Comparison of ENCODE assay signal across 31 cellular contexts in the genomic region with DNA sequence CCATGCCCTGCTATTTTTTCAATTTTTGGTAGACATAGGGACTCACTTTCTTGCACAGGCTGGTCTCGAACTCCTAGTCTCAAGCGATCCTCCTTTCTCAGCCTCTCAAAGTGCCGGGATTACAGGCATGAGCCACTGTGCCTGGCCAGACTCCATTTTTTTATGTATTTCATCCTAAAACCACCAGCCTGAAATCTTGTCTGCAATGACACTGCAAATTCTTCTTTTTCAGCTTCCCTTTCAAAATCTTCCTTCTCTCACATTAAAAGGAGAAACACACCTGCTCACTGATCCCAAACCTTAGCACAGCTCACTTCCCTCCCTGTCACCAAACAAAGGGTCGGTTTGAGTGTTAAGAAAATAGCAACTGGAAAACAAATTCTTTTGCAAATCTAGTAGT.
DNase-seq lines count a peak whose midpoint lies in the region; ATAC-seq, FAIRE-seq and TF ChIP-seq lines count a peak whose summit lies in the region.
"Had no signal": no experiment of that assay in that cellular context is flagged by ENCODE, and none has a peak within 500 bp of the region (broad histone marks: within the 10 kb centered on the region; RNA-seq: fewer than 3 reads in every experiment).

No MANE protein-coding gene starts in this region.

- H3K36me3 ChIP-seq in GM12878 (ENCODE audit: control insufficient read depth in 2 of 2, insufficient read depth in 2 of 2, low read length in 1 of 2) (peaks cover 0 to 2% of the 10 kb centered on the region in 2 experiments; a peak in 1 of 4 replicates), GM23248 (ENCODE audit: low read depth) (no peaks in the 10 kb centered on the region)
- H3K36me3 ChIP-seq: cardiac muscle cell, pancreas, SJCRH30, thyroid gland had no signal

- no peak for ATAC-seq in GM12878
- ATAC-seq in stimulated activated naive B cell treated with anti-CD40 and anti-IgM and Interleukin-4, amounts not matched to agents 10 μg/mL and 1 μg/mL and 100 μg/mL, for 72 hours (replicated peaks), result no peak
- ATAC-seq: activated CD4-positive, alpha-beta T cell treated with anti-CD3 and anti-CD28 coated beads for 36 hours; activated T-cell treated with anti-CD3 and anti-CD28 coated beads, Interleukin-2, amount 50 U/mL, for 4 hours; HCT116; left ventricle myocardium superior; pancreas; right cardiac atrium had no signal

- CTCF ChIA-PET in GM12878 (lab: Yijun Ruan, JAX), result interaction anchor here (0.7 to 1.7 kb wide), 3 partner anchors 9 to 66 kb away, joined by 3 read pairs; no protein-coding TSS in a partner anchor

- TF ChIP-seq CTCF in HL-60 (IDR thresholded peaks at IDR 0.05; ENCODE audit: insufficient read depth, low read length) (no peak), GM12878 (IDR thresholded peaks at IDR 0.05 in 2 of 3, conservative IDR thresholded peaks at IDR 0.05 in 1 of 3; ENCODE audit: control insufficient read depth in 2 of 3, extremely low read depth in 1 of 3, insufficient read depth in 1 of 3, low read depth in 3 of 3, low read length in 3 of 3) (no peak), nephron progenitor cell (IDR thresholded peaks at IDR 0.05) (no peak)

- peaks cover 36% of the 10 kb centered on the region for H3K4me1 ChIP-seq in GM12878 (ENCODE audit: control insufficient read depth, insufficient read depth, low read length)
- H3K4me1 ChIP-seq in GM23248 (ENCODE audit: insufficient read depth), result peaks cover 15% of the 10 kb centered on the region
- H3K4me1 ChIP-seq: SJCRH30 had no signal

- no peak overlapping the region; the same call in 1 of the 2 replicates for H3K9ac ChIP-seq in GM12878 (ENCODE audit: control insufficient read depth, insufficient read depth, low read length)
- no peak overlapping the region for H3K9ac ChIP-seq in GM23248

- 73% methylated on average over 4 of the region's 4 CpGs for WGBS in GM12878 (ENCODE audit: insufficient coverage, insufficient replicate concordance, low lambda C conversion rate, missing lambda C conversion rate)
- WGBS in GM23248 (ENCODE audit: low coverage in 1 of 2, low lambda C conversion rate in 2 of 2, missing lambda C conversion rate in 2 of 2), 2 experiments, result 93 to 98% methylated on average over 4 of the region's 4 CpGs

- H3K27me3 ChIP-seq in HL-60 (ENCODE audit: insufficient read depth, poor library complexity, severe bottlenecking) (no peaks in the 10 kb centered on the region), GM12878 (replicated peaks in 1 of 2; ENCODE audit: control insufficient read depth in 2 of 2, insufficient read depth in 2 of 2, low read length in 1 of 2) (no peaks in the 10 kb centered on the region), GM23248 (replicated peaks; ENCODE audit: insufficient read depth) (no peaks in the 10 kb centered on the region)
- H3K27me3 ChIP-seq: cardiac muscle cell, pancreas, SJCRH30, thyroid gland had no signal

- no peaks in the 10 kb centered on the region for H3K9me3 Mint-ChIP-seq in T-helper 1 cell treated with Interleukin-12 subunit alpha and Interleukin-12 subunit beta and Interleukin-4 antibody, amounts not matched to agents 30 μg/mL and 1 μg/mL, for 36 hours
- H3K9me3 Mint-ChIP-seq in stimulated activated naive B cell treated with anti-CD40 and anti-IgM and Interleukin-4, amounts not matched to agents 10 μg/mL and 1 μg/mL and 100 μg/mL, for 72 hours, result no peaks in the 10 kb centered on the region
- no peaks in the 10 kb centered on the region for H3K9me3 Mint-ChIP-seq in nephron progenitor cell
- H3K9me3 Mint-ChIP-seq: activated naive CD4-positive, alpha-beta T cell treated with anti-CD3 and anti-CD28 coated beads, Interleukin-2, amount 10 ng/mL, durations not matched to agents 7 days and 5 days; activated T-cell treated with anti-CD3 and anti-CD28 coated beads, Interleukin-2, amount 50 U/mL, for 4 hours; nephron had no signal

- TF ChIP-seq RAD21 in GM12878 (IDR thresholded peaks at IDR 0.05; ENCODE audit: insufficient read depth, low read depth, low read length), result no peak

- no peaks in the 10 kb centered on the region for H3K27me3 Mint-ChIP-seq in T-helper 1 cell treated with Interleukin-12 subunit alpha and Interleukin-12 subunit beta and Interleukin-4 antibody, amounts not matched to agents 30 μg/mL and 1 μg/mL, for 36 hours (ENCODE audit: low read depth)
- H3K27me3 Mint-ChIP-seq in stimulated activated naive B cell treated with anti-CD40 and anti-IgM and Interleukin-4, amounts not matched to agents 10 μg/mL and 1 μg/mL and 100 μg/mL, for 72 hours, result no peaks in the 10 kb centered on the region
- H3K27me3 Mint-ChIP-seq in nephron progenitor cell (ENCODE audit: low read depth, poor library complexity), result no peaks in the 10 kb centered on the region
- H3K27me3 Mint-ChIP-seq: activated CD4-positive, alpha-beta T cell treated with anti-CD3 and anti-CD28 coated beads for 36 hours; activated naive CD4-positive, alpha-beta T cell treated with anti-CD3 and anti-CD28 coated beads, Interleukin-2, amount 10 ng/mL, durations not matched to agents 7 days and 5 days had no signal

- RAD21 ChIA-PET in GM12878 (lab: Charles Lee; ENCODE audit: unreplicated experiment), result interaction anchor here (1.0 kb wide), 1 partner anchor 10 kb away, joined by 3 read pairs; no protein-coding TSS in a partner anchor

- H3K4me2 ChIP-seq in GM12878 (ENCODE audit: control insufficient read depth, insufficient read depth) (peak overlapping the region; percentile 23; the same call in 1 of the 2 replicates), GM23248 (ENCODE audit: unreplicated experiment) (no peak overlapping the region)

- H3F3A ChIP-seq in GM23248 (ENCODE audit: insufficient read depth), result 0 out of 2 replicates have a peak, but pooled peaks cover 12% of the 10 kb centered on the region

- no peak for DNase-seq in T-helper 1 cell
- DNase-seq in HL-60 (ENCODE audit: low read depth in 1 of 2, low spot score in 1 of 2), result peak in 1 of 2 experiments; percentile 5
- DNase-seq in GM12878 (ENCODE audit: low read depth, low spot score), result no peak
- DNase-seq in stimulated activated naive B cell treated with anti-CD40 and anti-IgM and Interleukin-4, amounts not matched to agents 10 μg/mL and 1 μg/mL and 100 μg/mL, for 72 hours, result no peak
- DNase-seq in nephron progenitor cell, result no peak
- DNase-seq in GM23248, result no peak
- no peak for DNase-seq in NOMO-1 (lab: John Stamatoyannopoulos, UW; ENCODE audit: unreplicated experiment in 2 of 2)
- DNase-seq: 8988T; activated CD4-positive, alpha-beta T cell treated with anti-CD3 and anti-CD28 coated beads for 36 hours; activated CD8-positive, alpha-beta memory T cell treated with anti-CD3 and anti-CD28 coated beads for 24 hours; activated naive CD4-positive, alpha-beta T cell treated with anti-CD3 and anti-CD28 coated beads, Interleukin-2, amount 10 ng/mL, durations not matched to agents 7 days and 5 days; activated T-cell treated with anti-CD3 and anti-CD28 coated beads, Interleukin-2, amount 50 U/mL, for 4 hours; dermis blood vessel endothelial cell; hypothalamus; left ventricle myocardium superior; midbrain; NCI-H146; NCI-H2171; NCI-H524; pancreas; right cardiac atrium; SJCRH30; stimulated activated CD4-positive, alpha-beta T cell treated with anti-CD3 and anti-CD28 coated beads, Interleukin-4, amount 100 ng/mL, for 24 hours; stimulated activated naive CD4-positive, alpha-beta T cell treated with Interleukin-2 at 50 U/mL for 16 hours; thyroid gland had no signal

- H3K79me2 ChIP-seq in GM12878 (ENCODE audit: control insufficient read depth, insufficient read depth, low read length), result peaks cover 80% of the 10 kb centered on the region
- peaks cover 99% of the 10 kb centered on the region for H3K79me2 ChIP-seq in GM23248 (ENCODE audit: insufficient read depth)

- in situ Hi-C loops in GM12878 (cut with MboI), result no loop called here
- in situ Hi-C loops in GM23248 (cut with MboI), result no loop called here

- peaks cover 48% of the 10 kb centered on the region for H3K4me1 Mint-ChIP-seq in T-helper 1 cell treated with Interleukin-12 subunit alpha and Interleukin-12 subunit beta and Interleukin-4 antibody, amounts not matched to agents 30 μg/mL and 1 μg/mL, for 36 hours (ENCODE audit: low read depth)
- peaks cover 29 to 52% of the 10 kb centered on the region in 2 donors for H3K4me1 Mint-ChIP-seq in stimulated activated naive B cell treated with anti-CD40 and anti-IgM and Interleukin-4, amounts not matched to agents 10 μg/mL and 1 μg/mL and 100 μg/mL, for 72 hours
- H3K4me1 Mint-ChIP-seq in nephron progenitor cell, result peaks cover 18% of the 10 kb centered on the region

- BruUV-seq in GM12878 (replicated peaks; lab: Mats Ljungman, UMichigan), result no TSS peak

- intact Hi-C loops in GM12878 (cut with micrococcal nuclease; ENCODE audit: unreplicated experiment), result no loop called here

- no peaks in the 10 kb centered on the region for H3K9me2 ChIP-seq in GM23248 (ENCODE audit: insufficient read depth)

- no peaks in the 10 kb centered on the region for H3K9me3 ChIP-seq in GM12878 (replicated peaks; ENCODE audit: control insufficient read depth, insufficient read depth, low read length)
- no peaks in the 10 kb centered on the region for H3K9me3 ChIP-seq in GM23248 (ENCODE audit: low read depth)
- H3K9me3 ChIP-seq: pancreas, SJCRH30, thyroid gland had no signal

- no peak overlapping the region for H3K4me3 ChIP-seq in HL-60 (replicated peaks; ENCODE audit: insufficient read depth, low read length)
- H3K4me3 ChIP-seq in GM12878, result no peak overlapping the region
- no peak overlapping the region for H3K4me3 ChIP-seq in GM23248
- H3K4me3 ChIP-seq: cardiac muscle cell, pancreas, SJCRH30, thyroid gland had no signal

- H2AFZ ChIP-seq in GM12878 (ENCODE audit: control insufficient read depth, low read depth, low read length) (no peak overlapping the region), GM23248 (no peak overlapping the region)

- no peak overlapping the region for H3K4me3 Mint-ChIP-seq in T-helper 1 cell treated with Interleukin-12 subunit alpha and Interleukin-12 subunit beta and Interleukin-4 antibody, amounts not matched to agents 30 μg/mL and 1 μg/mL, for 36 hours
- no peak overlapping the region for H3K4me3 Mint-ChIP-seq in stimulated activated naive B cell treated with anti-CD40 and anti-IgM and Interleukin-4, amounts not matched to agents 10 μg/mL and 1 μg/mL and 100 μg/mL, for 72 hours
- H3K4me3 Mint-ChIP-seq in nephron progenitor cell, result no peak overlapping the region
- H3K4me3 Mint-ChIP-seq: activated CD4-positive, alpha-beta T cell treated with anti-CD3 and anti-CD28 coated beads for 36 hours; activated naive CD4-positive, alpha-beta T cell treated with anti-CD3 and anti-CD28 coated beads, Interleukin-2, amount 10 ng/mL, durations not matched to agents 7 days and 5 days; activated T-cell treated with anti-CD3 and anti-CD28 coated beads, Interleukin-2, amount 50 U/mL, for 4 hours; nephron had no signal

- no peak for TF ChIP-seq POLR2A in GM12878 (IDR thresholded peaks at IDR 0.05; ENCODE audit: low read depth, low read length)

- peak overlapping the region; percentile 5 for H3K27ac Mint-ChIP-seq in T-helper 1 cell treated with Interleukin-12 subunit alpha and Interleukin-12 subunit beta and Interleukin-4 antibody, amounts not matched to agents 30 μg/mL and 1 μg/mL, for 36 hours
- H3K27ac Mint-ChIP-seq in stimulated activated naive B cell treated with anti-CD40 and anti-IgM and Interleukin-4, amounts not matched to agents 10 μg/mL and 1 μg/mL and 100 μg/mL, for 72 hours, result peak overlapping the region; percentile 48
- no peak overlapping the region for H3K27ac Mint-ChIP-seq in nephron progenitor cell
- H3K27ac Mint-ChIP-seq: activated CD4-positive, alpha-beta T cell treated with anti-CD3 and anti-CD28 coated beads for 36 hours; activated naive CD4-positive, alpha-beta T cell treated with anti-CD3 and anti-CD28 coated beads, Interleukin-2, amount 10 ng/mL, durations not matched to agents 7 days and 5 days; nephron had no signal

- H4K20me1 ChIP-seq in GM12878 (ENCODE audit: control insufficient read depth, insufficient read depth) (no peaks in the 10 kb centered on the region), GM23248 (ENCODE audit: insufficient read depth) (0 out of 2 replicates have a peak, but pooled peaks cover 4% of the 10 kb centered on the region)

- SMC1A ChIA-PET in GM12878 (lab: Charles Lee; ENCODE audit: uncharacterized antibody, unreplicated experiment), result interaction anchor here (0.8 to 1.3 kb wide), 4 partner anchors 8 to 54 kb away, joined by 3 to 4 read pairs (median 4); no protein-coding TSS in a partner anchor

- H3K27ac ChIP-seq in HL-60 (replicated peaks), result peak overlapping the region; percentile 18
- peak overlapping the region; percentile 28; the same call in 1 of the 2 replicates for H3K27ac ChIP-seq in GM12878 (ENCODE audit: control insufficient read depth, insufficient read depth)
- no peak overlapping the region for H3K27ac ChIP-seq in GM23248
- H3K27ac ChIP-seq: cardiac muscle cell, pancreas, SJCRH30, thyroid gland had no signal

- POLR2A ChIA-PET in GM12878 (lab: Charles Lee), result interaction anchor here (0.7 to 2.0 kb wide), 5 partner anchors 9 to 42 kb away, joined by 3 to 6 read pairs (median 3); no protein-coding TSS in a partner anchor

- TF ChIP-seq EP300 in GM12878 (IDR thresholded peaks at IDR 0.05; ENCODE audit: borderline replicate concordance in 1 of 2, control insufficient read depth in 1 of 2, low read depth in 2 of 2, low read length in 2 of 2), result no peak

- FAIRE-seq in GM12878 (lab: Jason Lieb, UNC), result no peak
- FAIRE-seq: GM12892, pancreas, RCC 7860 had no signal

- peaks cover 10% of the 10 kb centered on the region for H3K36me3 Mint-ChIP-seq in T-helper 1 cell treated with Interleukin-12 subunit alpha and Interleukin-12 subunit beta and Interleukin-4 antibody, amounts not matched to agents 30 μg/mL and 1 μg/mL, for 36 hours (ENCODE audit: low read depth)
- peaks cover 4 to 12% of the 10 kb centered on the region in 2 donors for H3K36me3 Mint-ChIP-seq in stimulated activated naive B cell treated with anti-CD40 and anti-IgM and Interleukin-4, amounts not matched to agents 10 μg/mL and 1 μg/mL and 100 μg/mL, for 72 hours
- H3K36me3 Mint-ChIP-seq in nephron progenitor cell (ENCODE audit: low read depth), result peaks cover 24% of the 10 kb centered on the region
